Comparison of ENCODE assay signal across 25 cellular contexts in the genomic region with DNA sequence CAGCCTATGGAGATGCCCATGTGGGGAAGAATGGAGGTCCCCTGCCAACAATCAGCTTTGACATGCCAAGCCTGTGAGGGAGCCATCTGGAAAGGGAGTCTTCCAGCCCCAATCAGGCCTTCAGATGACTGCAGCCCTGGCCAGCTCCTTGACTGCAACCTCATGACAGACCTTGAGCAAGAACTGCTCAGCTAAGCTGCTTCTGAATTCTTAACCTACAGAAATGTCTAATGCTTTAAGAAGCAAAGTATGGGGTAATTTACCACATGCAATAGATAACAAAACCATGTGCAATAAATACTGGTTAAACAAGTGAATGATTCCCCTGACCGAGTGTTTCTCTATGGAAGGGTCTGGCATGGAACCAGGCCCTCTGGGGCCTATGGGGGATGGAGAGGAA.
"Had no signal": no experiment of that assay in that cellular context is flagged by ENCODE, and none has a peak within 500 bp of the region (broad histone marks: within the 10 kb centered on the region; RNA-seq: fewer than 3 reads in every experiment).

No MANE protein-coding gene starts in this region.

- H3K36me3 ChIP-seq: cardiac muscle cell, gastroesophageal sphincter, neutrophil, pancreas, thyroid gland had no signal

- DNase-seq: activated B cell treated with CpG ODN at 0.5 μM for 24 hours; activated CD4-positive, alpha-beta T cell treated with anti-CD3 and anti-CD28 coated beads for 36 hours; activated CD4-positive, alpha-beta T cell treated with anti-CD3 and anti-CD28 coated beads, Interleukin-2, amount 50 U/mL, for 4 hours; activated CD8-positive, alpha-beta memory T cell treated with anti-CD3 and anti-CD28 coated beads for 24 hours; activated CD8-positive, alpha-beta memory T cell treated with anti-CD3 and anti-CD28 coated beads, Interleukin-2, amount 50 U/mL, for 48 hours; activated naive CD4-positive, alpha-beta T cell treated with anti-CD3 and anti-CD28 coated beads for 36 hours; activated naive CD8-positive, alpha-beta T cell treated with anti-CD3 and anti-CD28 coated beads, Interleukin-2, amount 10 ng/mL, durations not matched to agents 7 days and 5 days; activated T-cell treated with anti-CD3 and anti-CD28 coated beads, Interleukin-2, amount 50 U/mL, for 4 hours; amygdala; dermis blood vessel endothelial cell; effector memory CD4-positive, alpha-beta T cell; head of caudate nucleus; hypothalamus; left ventricle myocardium superior; pancreas; right cardiac atrium; stimulated activated CD4-positive, alpha-beta T cell treated with anti-CD3 and anti-CD28 coated beads, Interleukin-12 subunit alpha, Interleukin-12 subunit beta, amount 100 ng/mL, for 4 hours; stimulated activated CD4-positive, alpha-beta T cell treated with anti-CD3 and anti-CD28 coated beads, Interleukin-4, amount 100 ng/mL, for 4 hours; substantia nigra; T1000; thyroid gland had no signal

- H3K27ac ChIP-seq: cardiac muscle cell, gastroesophageal sphincter, neutrophil, pancreas, thyroid gland had no signal

- FAIRE-seq: islet of Langerhans, pancreas had no signal

- H3K27me3 ChIP-seq: cardiac muscle cell, gastroesophageal sphincter, neutrophil, pancreas, thyroid gland had no signal

- H3K4me1 ChIP-seq: pancreas had no signal

- H3K4me3 ChIP-seq: cardiac muscle cell, gastroesophageal sphincter, pancreas, thyroid gland had no signal

- H3K9me3 ChIP-seq: gastroesophageal sphincter, neutrophil, pancreas, thyroid gland had no signal
